Comparison of ENCODE assay signal across 8 cellular contexts in genomic region chr19:7197169-7197759, GRCh38.
DNase-seq lines count a peak whose midpoint lies in the region; ATAC-seq and TF ChIP-seq lines count a peak whose summit lies in the region.

No MANE protein-coding gene starts in this region.

- no peaks in the 10 kb centered on the region for H3K9me3 Mint-ChIP-seq in type B pancreatic cell

- POLR2A ChIA-PET in HEK293T (lab: Yijun Ruan, JAX), result interaction anchor here (0.6 to 0.8 kb wide), 2 partner anchors 55 to 97 kb away, joined by 3 to 4 read pairs; partner anchors contain the start of gene INSR

- no peaks in the 10 kb centered on the region for H3K9me3 ChIP-seq in T-helper 17 cell (ENCODE audit: control insufficient read depth, low read length, poor library complexity, severe bottlenecking)

- H3K4me3 Mint-ChIP-seq in T-helper 17 cell, result peak overlapping the region; percentile 86
- H3K4me3 Mint-ChIP-seq in type B pancreatic cell, result peak overlapping the region; percentile 91

- CTCF ChIA-PET in HEK293T (lab: Yijun Ruan, JAX), result no interaction called here

- DNase-seq in GF-D8 (lab: John Stamatoyannopoulos, UW), result peak; percentile 92
- DNase-seq in HEK293T (ENCODE audit: extremely low spot score), result peak; percentile 83
- DNase-seq in MV-4-11 (lab: John Stamatoyannopoulos, UW), result peak; percentile 100
- peak; percentile 53 to 65 (median 63) for DNase-seq in T-helper 17 cell
- peak; percentile 94 for DNase-seq in left ventricle myocardium superior
- DNase-seq in posterior vena cava (ENCODE audit: low spot score), result peak; percentile 98
- peak; percentile 91 for DNase-seq in type B pancreatic cell (ENCODE audit: extremely low spot score, unreplicated experiment)

- peaks cover 10% of the 10 kb centered on the region for H3K27me3 Mint-ChIP-seq in T-helper 17 cell
- peaks cover 8% of the 10 kb centered on the region for H3K27me3 Mint-ChIP-seq in type B pancreatic cell

- H3K36me3 Mint-ChIP-seq in T-helper 17 cell (ENCODE audit: low read depth) (peaks cover 2% of the 10 kb centered on the region), type B pancreatic cell (no peaks in the 10 kb centered on the region)

- H3K4me1 Mint-ChIP-seq in T-helper 17 cell (peaks cover 18% of the 10 kb centered on the region), type B pancreatic cell (ENCODE audit: unreplicated experiment) (peaks cover 13% of the 10 kb centered on the region)

- ATAC-seq in T-helper 17 cell, result peak; percentile 68
- ATAC-seq in left ventricle myocardium superior, result peak; percentile 84

- no peak for TF ChIP-seq CTCF in type B pancreatic cell (conservative IDR thresholded peaks at IDR 0.05)

- peak overlapping the region; percentile 83 for H3K27ac ChIP-seq in angular gyrus (ENCODE audit: low read depth, low read length)

- intact Hi-C loops in left ventricle myocardium superior (cut with micrococcal nuclease) (no loop called here), posterior vena cava (cut with DNase I) (no loop called here)

- H3K27ac Mint-ChIP-seq in T-helper 17 cell (peak overlapping the region; percentile 96), type B pancreatic cell (peak overlapping the region; percentile 99)

TF ChIP-seq in HEK293T, 16 proteins besides CTCF, POLR2A, EP300 and RAD21:
- no peak for TF ChIP-seq LEF1 (IDR thresholded peaks at IDR 0.05; ENCODE audit: borderline replicate concordance)
- TF ChIP-seq SUZ12 (IDR thresholded peaks at IDR 0.05), result no peak
- no peak; the same call in 1 of the 2 replicates for TF ChIP-seq L3MBTL2 (conservative IDR thresholded peaks at IDR 0.05)
- TF ChIP-seq HDGF (IDR thresholded peaks at IDR 0.05; ENCODE audit: borderline replicate concordance), result no peak
- TF ChIP-seq ELF4 (IDR thresholded peaks at IDR 0.05), result no peak
- no peak for TF ChIP-seq ARNT (IDR thresholded peaks at IDR 0.05)
- peak; percentile 39; the same call in 1 of the 2 replicates for TF ChIP-seq SP1 (IDR thresholded peaks at IDR 0.05)
- no peak; the same call in 1 of the 2 replicates for TF ChIP-seq FOXM1 (IDR thresholded peaks at IDR 0.05; ENCODE audit: borderline replicate concordance)
- TF ChIP-seq FOXA1 (IDR thresholded peaks at IDR 0.05), result no peak
- peak; percentile 69 for TF ChIP-seq TARDBP (IDR thresholded peaks at IDR 0.05)
- no peak for TF ChIP-seq ZNF384 (IDR thresholded peaks at IDR 0.05)
- TF ChIP-seq FOXK2 (IDR thresholded peaks at IDR 0.05), result no peak
- no peak for TF ChIP-seq CTBP1 (IDR thresholded peaks at IDR 0.05; ENCODE audit: borderline replicate concordance)
- 0 out of 2 replicates have a peak, but pooled peaks have one; percentile 33 for TF ChIP-seq PKNOX1 (IDR thresholded peaks at IDR 0.05)
- no peak for TF ChIP-seq NFRKB (IDR thresholded peaks at IDR 0.05)
- TF ChIP-seq BHLHE40 (IDR thresholded peaks at IDR 0.05; ENCODE audit: borderline replicate concordance), result no peak

Comparison
In these comparisons a context has a peak if more than half of its experiments do, and no peak if none do; other contexts are left out.
1. Peak in every context shown above with its lines: DNase-seq, ATAC-seq and H3K27ac ChIP-seq.